Comparison of ENCODE assay signal across 14 cellular contexts in genomic region chr1:99557556-99558256, GRCh38.
DNase-seq lines count a peak whose midpoint lies in the region; ATAC-seq and TF ChIP-seq lines count a peak whose summit lies in the region.
"Had no signal": no experiment of that assay in that cellular context is flagged by ENCODE, and none has a peak within 500 bp of the region (broad histone marks: within the 10 kb centered on the region; RNA-seq: fewer than 3 reads in every experiment).

No MANE protein-coding gene starts in this region.

- ATAC-seq in HG02981 (IDR thresholded peaks at IDR 0.05; ENCODE audit: unreplicated experiment) (peak; percentile 84), SK-N-SH treated with all-trans-retinoic acid at 6 μM for 48 hours (peak; percentile 75), GM18498 (IDR thresholded peaks at IDR 0.05; ENCODE audit: unreplicated experiment) (no peak)
- ATAC-seq: CD8-positive, alpha-beta T cell; HepG2; sciatic nerve had no signal

- DNase-seq in EL (peak; percentile 85), glomerular visceral epithelial cell (ENCODE audit: extremely low spot score) (peak; percentile 67), iPS-NIHi7 (ENCODE audit: extremely low spot score) (no peak), iPS-NIHi11 (ENCODE audit: low spot score) (no peak)
- no peak for DNase-seq in stimulated activated CD4-positive, alpha-beta T cell treated with anti-CD3 and anti-CD28 coated beads, Interleukin-4, amount 100 ng/mL, for 1 hour
- DNase-seq: CD8-positive, alpha-beta T cell; H7; mesendoderm; NCI-H446 treated with DMSO at 0.1 percent for 48 hours had no signal

TF ChIP-seq in SK-N-SH treated with all-trans-retinoic acid at 6 μM for 48 hours, 23 proteins besides CTCF, POLR2A, EP300 and RAD21:
- TF ChIP-seq TCF4 (CRISPR knock-in tag; IDR thresholded peaks at IDR 0.05; ENCODE audit: borderline replicate concordance) (no peak), CSDC2 (CRISPR knock-in tag; IDR thresholded peaks at IDR 0.05) (no peak), RARB (CRISPR knock-in tag; IDR thresholded peaks at IDR 0.05) (no peak), ZC3H10 (CRISPR knock-in tag; IDR thresholded peaks at IDR 0.05) (no peak), ESRRG (CRISPR knock-in tag; IDR thresholded peaks at IDR 0.05) (no peak), PPARA (CRISPR knock-in tag; IDR thresholded peaks at IDR 0.05; ENCODE audit: borderline replicate concordance) (no peak), SNAI2 (CRISPR knock-in tag; IDR thresholded peaks at IDR 0.05) (no peak), CREB5 (CRISPR knock-in tag; IDR thresholded peaks at IDR 0.05; ENCODE audit: low read depth) (no peak), BACH2 (CRISPR knock-in tag; IDR thresholded peaks at IDR 0.05; ENCODE audit: borderline replicate concordance) (no peak)

Comparison
In these comparisons a context has a peak if more than half of its experiments do, and no peak if none do; other contexts are left out.
1. DNase-seq: peak in EL (single experiment) and glomerular visceral epithelial cell (single experiment); none in stimulated activated CD4-positive, alpha-beta T cell treated with anti-CD3 and anti-CD28 coated beads, Interleukin-4, amount 100 ng/mL, for 1 hour (single experiment), iPS-NIHi7 (single experiment) and iPS-NIHi11 (single experiment).